In genomic region chr2:60515751-60516226, GRCh38 we compare ENCODE assay signal across 9 cellular contexts. TPM values are rescaled to one million over a fixed set of nuclear protein-coding genes. Genes with fewer than 3 reads are reported as not detected.
A peak's percentile ranks its signal among the peaks of the same experiment; 100 is the strongest.
DNase-seq lines count a peak whose midpoint lies in the region; ATAC-seq and TF ChIP-seq lines count a peak whose summit lies in the region.
"Had no signal": no experiment of that assay in that cellular context is flagged by ENCODE, and none has a peak within 500 bp of the region (broad histone marks: within the 10 kb centered on the region; RNA-seq: fewer than 3 reads in every experiment).

No MANE protein-coding gene starts in this region.

- intact Hi-C loops in dorsolateral prefrontal cortex (cut with DNase I): no loop called here

- ATAC-seq in GM19397 (IDR thresholded peaks at IDR 0.05; ENCODE audit: unreplicated experiment) (peak; percentile 71), HG03342 (IDR thresholded peaks at IDR 0.05; ENCODE audit: unreplicated experiment) (peak; percentile 85)
- ATAC-seq in activated T-helper 17 cell treated with anti-CD3 and anti-CD28 coated beads, Interleukin-2, amount 50 U/mL, for 72 hours (replicated peaks): peak; percentile 69
- ATAC-seq: Panc1 had no signal

- H3K4me1 Mint-ChIP-seq in activated T-helper 17 cell treated with anti-CD3 and anti-CD28 coated beads, Interleukin-2, amount 50 U/mL, for 72 hours: no peaks in the 10 kb centered on the region
- H3K4me1 Mint-ChIP-seq in osteocyte (ENCODE audit: unreplicated experiment): peaks cover 34% of the 10 kb centered on the region

- H3K4me3 Mint-ChIP-seq in activated T-helper 17 cell treated with anti-CD3 and anti-CD28 coated beads, Interleukin-2, amount 50 U/mL, for 72 hours: no peak overlapping the region
- H3K4me3 Mint-ChIP-seq in osteocyte (ENCODE audit: unreplicated experiment): peak overlapping the region; percentile 59

- no peak overlapping the region for H3K27ac Mint-ChIP-seq in activated T-helper 17 cell treated with anti-CD3 and anti-CD28 coated beads, Interleukin-2, amount 50 U/mL, for 72 hours
- peak overlapping the region; percentile 98 for H3K27ac Mint-ChIP-seq in osteocyte (ENCODE audit: unreplicated experiment)

- DNase-seq in Daoy (ENCODE audit: low read depth): peak; percentile 82
- DNase-seq in osteocyte (ENCODE audit: extremely low spot score, unreplicated experiment): peak; percentile 79
- DNase-seq in dorsolateral prefrontal cortex: no peak
- no peak for DNase-seq in NCI-H2171 (lab: John Stamatoyannopoulos, UW)
- no peak for DNase-seq in NCI-H2107 treated with DMSO at 0.1 percent for 48 hours (lab: John Stamatoyannopoulos, UW; ENCODE audit: unreplicated experiment)

- no peak overlapping the region for H3K4me3 ChIP-seq in dorsolateral prefrontal cortex

- H3K36me3 Mint-ChIP-seq in activated T-helper 17 cell treated with anti-CD3 and anti-CD28 coated beads, Interleukin-2, amount 50 U/mL, for 72 hours (ENCODE audit: low read depth): no peaks in the 10 kb centered on the region
- H3K36me3 Mint-ChIP-seq in osteocyte (ENCODE audit: unreplicated experiment): no peaks in the 10 kb centered on the region

- H3K27ac ChIP-seq in dorsolateral prefrontal cortex: peak overlapping the region in 6 of 59 donors; percentile 14 to 25 (median 20)

- peaks cover 31% of the 10 kb centered on the region for H3K27me3 Mint-ChIP-seq in activated T-helper 17 cell treated with anti-CD3 and anti-CD28 coated beads, Interleukin-2, amount 50 U/mL, for 72 hours
- no peaks in the 10 kb centered on the region for H3K27me3 Mint-ChIP-seq in osteocyte (ENCODE audit: unreplicated experiment)

- TF ChIP-seq CTCF in osteocyte (IDR thresholded peaks at IDR 0.05) (peak; percentile 39), dorsolateral prefrontal cortex (IDR thresholded peaks at IDR 0.05 in 54 of 56, conservative IDR thresholded peaks at IDR 0.05 in 2 of 56; ENCODE audit: low read depth in 1 of 56, partially characterized antibody in 56 of 56) (no peak)

- no peaks in the 10 kb centered on the region for H3K9me3 Mint-ChIP-seq in activated T-helper 17 cell treated with anti-CD3 and anti-CD28 coated beads, Interleukin-2, amount 50 U/mL, for 72 hours
- no peaks in the 10 kb centered on the region for H3K9me3 Mint-ChIP-seq in osteocyte (ENCODE audit: unreplicated experiment)

- H3K27me3 ChIP-seq in dorsolateral prefrontal cortex: no peaks in the 10 kb centered on the region

RNA-seq across cellular contexts. Expression of gene BCL11A, which starts 37.7 kb away (rescaled TPM):
- total RNA-seq in Daoy (2014; rRNA removed; shearing (Covaris generic)): 4.5 and 7.8 TPM in 2 replicates
- under 1 TPM in 1 of 2 donors, not detected in 1; 0.90 TPM for total RNA-seq in activated T-helper 17 cell treated with anti-CD3 and anti-CD28 coated beads, Interleukin-2, amount 50 U/mL, for 72 hours
- total RNA-seq in osteocyte: 9.7 and 10.7 TPM in 2 replicates
- 100 to 1,000 TPM in 76 of 120 experiments, 10 to 100 TPM in 44; 33.4 to 157 (median 108) TPM for total RNA-seq in dorsolateral prefrontal cortex

Comparison
In these comparisons a context has a peak if more than half of its experiments do, and no peak if none do; other contexts are left out.
1. DNase-seq: peak in Daoy (single experiment) and osteocyte (single experiment); none in dorsolateral prefrontal cortex (0 of 10), NCI-H2171 (single experiment) and NCI-H2107 treated with DMSO at 0.1 percent for 48 hours (single experiment).
2. Peak in every context shown above with its lines, with median percentiles within 50 percentile points of each other: ATAC-seq.